ENCODE assay signal across 8 cellular contexts in the genomic region with DNA sequence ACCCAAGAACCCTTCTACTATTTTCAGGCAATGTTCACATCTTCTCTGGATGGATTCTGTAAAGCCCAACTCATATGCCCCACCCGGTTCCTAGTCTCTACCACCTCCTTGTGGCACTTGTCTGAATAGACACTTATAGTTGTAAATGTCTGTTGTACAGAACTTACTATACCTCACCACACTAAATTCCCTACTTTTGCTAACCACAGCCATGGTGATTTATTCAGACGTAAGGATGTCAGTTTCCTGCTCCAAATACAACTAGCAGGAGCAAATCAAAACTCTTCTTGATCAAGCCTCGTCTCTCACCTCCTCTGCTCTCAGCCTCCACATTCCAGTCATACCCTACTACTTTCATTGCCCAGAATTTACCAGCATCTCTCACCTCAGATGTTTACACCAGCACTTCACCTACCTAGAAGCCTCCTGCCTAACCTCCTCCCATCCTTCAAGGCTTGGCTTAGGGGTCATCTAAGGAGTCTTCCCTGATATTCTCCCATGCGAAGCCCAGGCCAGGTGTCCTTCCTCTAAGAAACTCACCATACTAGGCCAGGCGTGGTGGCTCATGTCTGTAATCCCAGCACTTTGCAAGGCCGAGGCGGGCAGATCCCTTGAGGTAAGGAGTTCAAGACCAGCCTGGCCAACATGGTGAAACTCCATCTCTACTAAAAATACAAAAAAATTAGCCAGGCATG.
A peak's percentile ranks its signal among the peaks of the same experiment; 100 is the strongest.
DNase-seq lines count a peak whose midpoint lies in the region; ATAC-seq and TF ChIP-seq lines count a peak whose summit lies in the region.

No MANE protein-coding gene starts in this region.

- H3K27ac ChIP-seq in gastrocnemius medialis: no peak overlapping the region

- peaks cover 17 to 33% of the 10 kb centered on the region in 2 donors for H3K4me1 ChIP-seq in gastrocnemius medialis

- CTCF ChIA-PET in activated CD8-positive, alpha-beta memory T cell treated with anti-CD3 and anti-CD28 coated beads, Interleukin-2, amount 10 ng/mL, durations not matched to agents 7 days and 5 days (lab: Charles Lee): interaction anchor here (1.0 to 1.9 kb wide), 6 partner anchors 71 to 224 kb away, joined by 3 to 10 read pairs (median 4); no protein-coding TSS in a partner anchor

- peaks cover 4% of the 10 kb centered on the region for H3K36me3 Mint-ChIP-seq in activated CD8-positive, alpha-beta memory T cell treated with anti-CD3 and anti-CD28 coated beads, Interleukin-2, amount 10 ng/mL, durations not matched to agents 7 days and 5 days

- in situ Hi-C loops in gastrocnemius medialis (cut with MboI; ENCODE audit: low sequenced_read_pairs in 4 of 4): loop anchor here in 2 of 4 donors (25.0 kb wide), 1 partner anchor 219 kb away; no protein-coding TSS in a partner anchor

- peak; percentile 54 for ATAC-seq in activated CD8-positive, alpha-beta memory T cell treated with anti-CD3 and anti-CD28 coated beads, Interleukin-2, amount 10 ng/mL, durations not matched to agents 7 days and 5 days
- no peak for ATAC-seq in gastrocnemius medialis

- no peaks in the 10 kb centered on the region for H3K36me3 ChIP-seq in gastrocnemius medialis

- no peaks in the 10 kb centered on the region for H3K9me3 Mint-ChIP-seq in activated CD8-positive, alpha-beta memory T cell treated with anti-CD3 and anti-CD28 coated beads, Interleukin-2, amount 10 ng/mL, durations not matched to agents 7 days and 5 days (ENCODE audit: low read depth)

- TF ChIP-seq CTCF in AG09319 (IDR thresholded peaks at IDR 0.05; ENCODE audit: low read depth, low read length): peak; percentile 59
- peak; percentile 78 for TF ChIP-seq CTCF in GM12873 (IDR thresholded peaks at IDR 0.05; ENCODE audit: insufficient read depth, low read depth, low read length, missing control alignments)
- TF ChIP-seq CTCF in gastrocnemius medialis (IDR thresholded peaks at IDR 0.05 in 4 of 5, conservative IDR thresholded peaks at IDR 0.05 in 1 of 5): peak in 3 of 5 experiments; percentile 15 to 34 (median 32)

- peaks cover 57% of the 10 kb centered on the region for H3K4me1 Mint-ChIP-seq in activated CD8-positive, alpha-beta memory T cell treated with anti-CD3 and anti-CD28 coated beads, Interleukin-2, amount 10 ng/mL, durations not matched to agents 7 days and 5 days

- peak overlapping the region; percentile 1 for H3K27ac Mint-ChIP-seq in activated CD8-positive, alpha-beta memory T cell treated with anti-CD3 and anti-CD28 coated beads, Interleukin-2, amount 10 ng/mL, durations not matched to agents 7 days and 5 days

- DNase-seq in AG09319 (ENCODE audit: extremely low read depth, low read depth) (no peak), NCI-H146 treated with DMSO at 0.1 percent for 48 hours (lab: John Stamatoyannopoulos, UW; ENCODE audit: unreplicated experiment) (peak; percentile 9), germinal center (ENCODE audit: low spot score) (peak; percentile 47), gastrocnemius medialis (no peak), nucleus accumbens (lab: John Stamatoyannopoulos, UW) (no peak)
- peak; percentile 49 for DNase-seq in activated CD8-positive, alpha-beta memory T cell treated with anti-CD3 and anti-CD28 coated beads, Interleukin-2, amount 10 ng/mL, durations not matched to agents 7 days and 5 days
- DNase-seq in effector CD4-positive, alpha-beta T cell: no peak

- no peak for TF ChIP-seq POLR2A in gastrocnemius medialis (IDR thresholded peaks at IDR 0.05)

- H3K27me3 ChIP-seq in gastrocnemius medialis: no peaks in the 10 kb centered on the region

- no peaks in the 10 kb centered on the region for H3K9me3 ChIP-seq in gastrocnemius medialis

- H3K27me3 Mint-ChIP-seq in activated CD8-positive, alpha-beta memory T cell treated with anti-CD3 and anti-CD28 coated beads, Interleukin-2, amount 10 ng/mL, durations not matched to agents 7 days and 5 days: no peaks in the 10 kb centered on the region

- no peak overlapping the region for H3K4me3 ChIP-seq in gastrocnemius medialis

- intact Hi-C loops in gastrocnemius medialis (cut with DNase I; ENCODE audit: low total_unique reads): loop anchor here (1.0 to 10.0 kb wide), 2 partner anchors 73 to 227 kb away; no protein-coding TSS in a partner anchor

- H3K4me3 Mint-ChIP-seq in activated CD8-positive, alpha-beta memory T cell treated with anti-CD3 and anti-CD28 coated beads, Interleukin-2, amount 10 ng/mL, durations not matched to agents 7 days and 5 days: no peak overlapping the region

Comparison
In these comparisons a context has a peak if more than half of its experiments do, and no peak if none do; other contexts are left out.
1. DNase-seq: peak in NCI-H146 treated with DMSO at 0.1 percent for 48 hours (single experiment), activated CD8-positive, alpha-beta memory T cell treated with anti-CD3 and anti-CD28 coated beads, Interleukin-2, amount 10 ng/mL, durations not matched to agents 7 days and 5 days (single experiment) and germinal center (single experiment); none in AG09319 (single experiment), gastrocnemius medialis (0 of 2), effector CD4-positive, alpha-beta T cell (single experiment) and nucleus accumbens (0 of 56).
2. Peak in every context shown above with its lines, with median percentiles within 50 percentile points of each other: CTCF ChIP-seq.